Comparison of ENCODE assay signal across 8 cellular contexts in the genomic region with DNA sequence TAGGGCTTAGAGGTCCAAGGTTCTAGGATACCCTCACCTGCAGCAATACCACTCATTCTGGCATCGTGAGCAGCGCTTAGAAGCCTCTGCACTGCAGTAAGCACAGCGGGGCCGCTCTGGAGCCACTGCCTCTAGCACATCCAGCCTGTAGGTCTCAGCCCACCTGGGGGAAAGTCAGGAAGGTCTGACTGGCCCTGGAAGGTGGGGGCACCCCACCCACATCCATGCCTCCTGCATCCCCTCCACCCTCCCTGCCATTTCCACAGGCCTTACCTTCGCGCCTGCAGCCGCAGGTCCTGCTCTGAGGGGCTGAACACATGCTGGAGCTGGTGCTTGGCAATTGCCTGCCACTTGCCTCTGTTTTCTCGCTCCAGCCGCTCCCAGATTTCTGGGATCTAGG. TPM values are rescaled to one million over a fixed set of nuclear protein-coding genes. Genes with fewer than 3 reads are reported as not detected.
DNase-seq lines count a peak whose midpoint lies in the region; ATAC-seq and TF ChIP-seq lines count a peak whose summit lies in the region.

No MANE protein-coding gene starts in this region.

- H3K9me3 ChIP-seq in left lung: no peaks in the 10 kb centered on the region
- H3K9me3 ChIP-seq in suprapubic skin: no peaks in the 10 kb centered on the region

- peak overlapping the region; percentile 73 for H3K27ac Mint-ChIP-seq in activated naive CD4-positive, alpha-beta T cell treated with anti-CD3 and anti-CD28 coated beads for 36 hours
- H3K27ac Mint-ChIP-seq in activated CD4-positive, alpha-beta memory T cell treated with anti-CD3 and anti-CD28 coated beads, Interleukin-2, amount 10 ng/mL, durations not matched to agents 7 days and 5 days: peak overlapping the region; percentile 94

- H3K36me3 Mint-ChIP-seq in activated naive CD4-positive, alpha-beta T cell treated with anti-CD3 and anti-CD28 coated beads for 36 hours (ENCODE audit: low read depth): peaks cover 21% of the 10 kb centered on the region
- peaks cover 37% of the 10 kb centered on the region for H3K36me3 Mint-ChIP-seq in activated CD4-positive, alpha-beta memory T cell treated with anti-CD3 and anti-CD28 coated beads, Interleukin-2, amount 10 ng/mL, durations not matched to agents 7 days and 5 days (ENCODE audit: low read depth)

- POLR2A ChIA-PET in activated CD4-positive, alpha-beta memory T cell treated with anti-CD3 and anti-CD28 coated beads, Interleukin-2, amount 10 ng/mL, durations not matched to agents 7 days and 5 days (lab: Charles Lee): interaction anchor here (0.8 to 32.1 kb wide), 11 partner anchors 1 to 313 kb away, joined by 3 to 704 read pairs (median 19); a partner anchor contains a TSS

- H3K4me1 ChIP-seq in left lung (peaks cover 22 to 65% of the 10 kb centered on the region in 2 donors), suprapubic skin (peaks cover 68% of the 10 kb centered on the region)

- no peaks in the 10 kb centered on the region for H3K27me3 Mint-ChIP-seq in activated naive CD4-positive, alpha-beta T cell treated with anti-CD3 and anti-CD28 coated beads for 36 hours (ENCODE audit: low read depth)
- no peaks in the 10 kb centered on the region for H3K27me3 Mint-ChIP-seq in activated CD4-positive, alpha-beta memory T cell treated with anti-CD3 and anti-CD28 coated beads, Interleukin-2, amount 10 ng/mL, durations not matched to agents 7 days and 5 days

- TF ChIP-seq CTCF in left lung (IDR thresholded peaks at IDR 0.05) (no peak), suprapubic skin (IDR thresholded peaks at IDR 0.05) (no peak)

- intact Hi-C loops in activated naive CD4-positive, alpha-beta T cell treated with anti-CD3 and anti-CD28 coated beads for 36 hours (cut with micrococcal nuclease): no loop called here
- intact Hi-C loops in left lung (cut with DNase I): no loop called here

- TF ChIP-seq EP300 in suprapubic skin (IDR thresholded peaks at IDR 0.05): no peak

- ATAC-seq in left lung: no peak

- H3K27me3 ChIP-seq in left lung (no peaks in the 10 kb centered on the region), suprapubic skin (no peaks in the 10 kb centered on the region)

- H3K4me3 ChIP-seq in left lung (peak overlapping the region; percentile 59 to 81), suprapubic skin (peak overlapping the region; percentile 73)

- no peaks in the 10 kb centered on the region for H3K9me3 Mint-ChIP-seq in activated naive CD4-positive, alpha-beta T cell treated with anti-CD3 and anti-CD28 coated beads for 36 hours
- no peaks in the 10 kb centered on the region for H3K9me3 Mint-ChIP-seq in activated CD4-positive, alpha-beta memory T cell treated with anti-CD3 and anti-CD28 coated beads, Interleukin-2, amount 10 ng/mL, durations not matched to agents 7 days and 5 days

- H3K27ac ChIP-seq in left lung (peak overlapping the region; percentile 94 to 98), suprapubic skin (peak overlapping the region; percentile 94)

- H3K4me3 Mint-ChIP-seq in activated naive CD4-positive, alpha-beta T cell treated with anti-CD3 and anti-CD28 coated beads for 36 hours: peak overlapping the region; percentile 94
- peak overlapping the region; percentile 85 for H3K4me3 Mint-ChIP-seq in activated CD4-positive, alpha-beta memory T cell treated with anti-CD3 and anti-CD28 coated beads, Interleukin-2, amount 10 ng/mL, durations not matched to agents 7 days and 5 days

- 83% methylated on average over 5 of the region's 9 CpGs for WGBS in suprapubic skin

- H3K4me1 Mint-ChIP-seq in activated naive CD4-positive, alpha-beta T cell treated with anti-CD3 and anti-CD28 coated beads for 36 hours (ENCODE audit: low read depth): peaks cover 38% of the 10 kb centered on the region
- H3K4me1 Mint-ChIP-seq in activated CD4-positive, alpha-beta memory T cell treated with anti-CD3 and anti-CD28 coated beads, Interleukin-2, amount 10 ng/mL, durations not matched to agents 7 days and 5 days: peaks cover 61% of the 10 kb centered on the region

- H3K36me3 ChIP-seq in left lung (no peaks in the 10 kb centered on the region), suprapubic skin (no peaks in the 10 kb centered on the region)

- no peak for DNase-seq in activated naive CD4-positive, alpha-beta T cell treated with anti-CD3 and anti-CD28 coated beads for 36 hours
- no peak for DNase-seq in activated naive CD4-positive, alpha-beta T cell treated with Interleukin-2 at 50 U/mL for 16 hours
- DNase-seq in activated CD4-positive, alpha-beta memory T cell treated with anti-CD3 and anti-CD28 coated beads, Interleukin-2, amount 10 ng/mL, durations not matched to agents 7 days and 5 days: peak; percentile 47
- DNase-seq in left lung (peak in 1 of 2 donors; percentile 75), suprapubic skin (ENCODE audit: low spot score in 2 of 2) (no peak), middle frontal gyrus (ENCODE audit: extremely low spot score, low spot score) (no peak), NCI-H1092 (lab: John Stamatoyannopoulos, UW) (no peak), ureter (ENCODE audit: low spot score) (no peak)

- no peak for TF ChIP-seq POLR2A in suprapubic skin (IDR thresholded peaks at IDR 0.05)

- CTCF ChIA-PET in activated naive CD4-positive, alpha-beta T cell treated with anti-CD3 and anti-CD28 coated beads for 36 hours (lab: Charles Lee): interaction anchor here (0.6 to 1.3 kb wide), 2 partner anchors 8 to 201 kb away, joined by 3 to 6 read pairs; a partner anchor contains a TSS
- CTCF ChIA-PET in activated CD4-positive, alpha-beta memory T cell treated with anti-CD3 and anti-CD28 coated beads, Interleukin-2, amount 10 ng/mL, durations not matched to agents 7 days and 5 days (lab: Charles Lee): interaction anchor here (1.3 to 5.9 kb wide), 7 partner anchors 7 to 277 kb away, joined by 3 to 65 read pairs (median 5); a partner anchor contains a TSS

RNA-seq across cellular contexts. Expression of a gene that starts 0.9 kb away (rescaled TPM):
- 10 to 100 TPM; 37.5 to 38.5 TPM for total RNA-seq in activated naive CD4-positive, alpha-beta T cell treated with anti-CD3 and anti-CD28 coated beads for 36 hours
- total RNA-seq in activated CD4-positive, alpha-beta memory T cell treated with anti-CD3 and anti-CD28 coated beads, Interleukin-2, amount 10 ng/mL, durations not matched to agents 7 days and 5 days: 100 to 1,000 TPM; 157 to 160 TPM
- total RNA-seq in left lung (10 to 100 TPM; 29.8 to 40.7 TPM), suprapubic skin (10 to 100 TPM; 33.9 to 63.3 (median 39.7) TPM), ureter (21.2 TPM)

RNA-seq across cellular contexts. Expression of a gene that starts 4.0 kb away (rescaled TPM):
- total RNA-seq in activated naive CD4-positive, alpha-beta T cell treated with anti-CD3 and anti-CD28 coated beads for 36 hours: under 1 TPM; 0.54 to 0.57 TPM
- 1 to 10 TPM; 1.7 to 3.2 TPM for total RNA-seq in activated CD4-positive, alpha-beta memory T cell treated with anti-CD3 and anti-CD28 coated beads, Interleukin-2, amount 10 ng/mL, durations not matched to agents 7 days and 5 days
- total RNA-seq in left lung (10 to 100 TPM in 1 of 2 donors, 1 to 10 TPM in 1; 1.6 to 16.3 TPM), suprapubic skin (1 to 10 TPM in 3 of 4 donors, not detected in 1; 1.6 to 4.7 (median 1.9) TPM), ureter (0.26 TPM)

RNA-seq across cellular contexts. Expression of a gene that starts 9.0 kb away (rescaled TPM):
- 10 to 100 TPM; 27.7 to 31.3 TPM for total RNA-seq in activated naive CD4-positive, alpha-beta T cell treated with anti-CD3 and anti-CD28 coated beads for 36 hours
- total RNA-seq in activated CD4-positive, alpha-beta memory T cell treated with anti-CD3 and anti-CD28 coated beads, Interleukin-2, amount 10 ng/mL, durations not matched to agents 7 days and 5 days: 10 to 100 TPM; 48.8 to 50.1 TPM
- total RNA-seq in left lung (10 to 100 TPM; 16.1 to 18.7 TPM), suprapubic skin (10 to 100 TPM; 16.5 to 35.6 (median 26.0) TPM), ureter (20.5 TPM)

RNA-seq across cellular contexts. Expression of a gene that starts 9.1 kb away (rescaled TPM):
- 10 to 100 TPM; 11.0 to 11.3 TPM for total RNA-seq in activated naive CD4-positive, alpha-beta T cell treated with anti-CD3 and anti-CD28 coated beads for 36 hours
- 10 to 100 TPM; 37.1 to 39.7 TPM for total RNA-seq in activated CD4-positive, alpha-beta memory T cell treated with anti-CD3 and anti-CD28 coated beads, Interleukin-2, amount 10 ng/mL, durations not matched to agents 7 days and 5 days
- total RNA-seq in left lung (10 to 100 TPM; 21.3 to 28.3 TPM), suprapubic skin (10 to 100 TPM; 12.8 to 29.8 (median 17.9) TPM), ureter (27.5 TPM)

RNA-seq across cellular contexts. Expression of a gene that starts 13.5 kb away (rescaled TPM):
- total RNA-seq in activated naive CD4-positive, alpha-beta T cell treated with anti-CD3 and anti-CD28 coated beads for 36 hours: 10 to 100 TPM; 14.1 to 14.4 TPM
- total RNA-seq in activated CD4-positive, alpha-beta memory T cell treated with anti-CD3 and anti-CD28 coated beads, Interleukin-2, amount 10 ng/mL, durations not matched to agents 7 days and 5 days: 10 to 100 TPM; 16.8 to 17.9 TPM
- total RNA-seq in left lung (10 to 100 TPM; 27.8 to 29.6 TPM), suprapubic skin (10 to 100 TPM; 12.8 to 21.7 (median 17.4) TPM), ureter (24.7 TPM)
